ENCODE assay signal across 9 cellular contexts in the genomic region with DNA sequence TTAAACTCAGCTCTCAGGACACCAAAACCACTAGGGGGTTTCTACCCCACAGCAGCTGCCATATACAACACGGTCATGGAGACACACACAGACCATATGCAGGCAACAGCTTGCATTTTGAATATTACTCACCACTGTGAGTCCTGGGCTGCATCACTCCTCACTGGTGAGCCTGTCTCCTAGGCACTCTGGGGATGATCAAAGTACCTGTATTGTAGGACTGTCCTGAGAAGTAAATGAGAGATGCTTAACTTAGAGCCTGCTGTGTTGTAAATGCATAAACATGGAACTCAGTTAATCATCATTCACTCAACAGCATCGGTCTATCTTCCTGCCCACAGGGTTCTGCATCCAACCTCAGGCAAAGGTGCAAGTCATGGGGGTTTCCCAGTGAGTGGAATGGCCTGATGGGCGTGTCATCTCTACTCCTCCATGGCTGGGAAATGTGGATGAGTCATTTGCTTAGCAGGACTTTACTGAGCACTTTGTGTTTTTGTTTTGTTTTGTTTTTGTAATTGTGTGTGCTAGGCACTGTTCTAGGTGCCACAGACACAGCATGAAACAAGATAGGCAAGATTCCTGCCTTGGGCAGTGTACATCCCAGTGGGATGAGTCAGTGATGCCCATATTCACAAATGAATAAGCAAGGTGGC.
A peak's percentile ranks its signal among the peaks of the same experiment; 100 is the strongest.
DNase-seq lines count a peak whose midpoint lies in the region; ATAC-seq and TF ChIP-seq lines count a peak whose summit lies in the region.
"Had no signal": no experiment of that assay in that cellular context is flagged by ENCODE, and none has a peak within 500 bp of the region (broad histone marks: within the 10 kb centered on the region; RNA-seq: fewer than 3 reads in every experiment).

No MANE protein-coding gene starts in this region.

- H3K9me3 ChIP-seq in MG63: no peaks in the 10 kb centered on the region
- H3K9me3 ChIP-seq in esophagus squamous epithelium: no peaks in the 10 kb centered on the region
- no peaks in the 10 kb centered on the region for H3K9me3 ChIP-seq in transverse colon

- peak; percentile 19 for DNase-seq in GOT3 (lab: John Stamatoyannopoulos, UW)
- peak; percentile 88 for DNase-seq in MG63
- no peak for DNase-seq in esophagus squamous epithelium (lab: John Stamatoyannopoulos, UW)
- DNase-seq in transverse colon: peak; percentile 14
- no peak for DNase-seq in GDM1 (lab: John Stamatoyannopoulos, UW)
- DNase-seq in NCI-H510A treated with DMSO at 0.1 percent for 48 hours (lab: John Stamatoyannopoulos, UW): no peak
- no peak for DNase-seq in GM19240 (ENCODE audit: insufficient read length, low spot score)
- DNase-seq: naive B cell had no signal

- H3K4me1 ChIP-seq in esophagus squamous epithelium (peaks cover 0 to 16% (median 7%) of the 10 kb centered on the region in 3 donors), transverse colon (no peaks in the 10 kb centered on the region)

- intact Hi-C loops in esophagus squamous epithelium (cut with DNase I): no loop called here
- intact Hi-C loops in transverse colon (cut with DNase I; ENCODE audit: low total_unique reads): no loop called here

- in situ Hi-C loops in transverse colon (cut with MboI; ENCODE audit: low pct_ligation_motif_present in 1 of 4, low pct_unique_long_range_greater_than_20kb in 1 of 4, low sequenced_read_pairs in 3 of 4): no loop called here

- H3K36me3 ChIP-seq in MG63 (no peaks in the 10 kb centered on the region), esophagus squamous epithelium (no peaks in the 10 kb centered on the region), transverse colon (no peaks in the 10 kb centered on the region)

- H3K27ac ChIP-seq in esophagus squamous epithelium (peak overlapping the region; percentile 59 to 78 (median 72)), transverse colon (no peak overlapping the region)

- no peak for TF ChIP-seq EP300 in transverse colon (IDR thresholded peaks at IDR 0.05; ENCODE audit: low read depth)

- 14 to 37% methylated on average over 3 of the region's 3 CpGs for WGBS in esophagus squamous epithelium, 2 donors
- 53% methylated on average over 3 of the region's 3 CpGs; no CpG with 5 or more reads in 1 of the 2 donors for whole genome bisulfite sequencing in transverse colon (ENCODE audit: low coverage in 1 of 2), 2 donors

- H3K27me3 ChIP-seq in MG63: no peaks in the 10 kb centered on the region
- H3K27me3 ChIP-seq in esophagus squamous epithelium: peaks cover 0 to 23% (median 0%) of the 10 kb centered on the region in 4 donors
- H3K27me3 ChIP-seq in transverse colon: no peaks in the 10 kb centered on the region

- peak; percentile 76 for ATAC-seq in GM18508 (IDR thresholded peaks at IDR 0.05; ENCODE audit: insufficient read depth, unreplicated experiment)

- TF ChIP-seq CTCF in esophagus squamous epithelium (IDR thresholded peaks at IDR 0.05) (no peak), transverse colon (IDR thresholded peaks at IDR 0.05) (no peak)

- no peak for TF ChIP-seq POLR2A in esophagus squamous epithelium (IDR thresholded peaks at IDR 0.05)
- TF ChIP-seq POLR2A in transverse colon (IDR thresholded peaks at IDR 0.05): no peak

- H3K4me3 ChIP-seq in MG63 (no peak overlapping the region), esophagus squamous epithelium (no peak overlapping the region), transverse colon (no peak overlapping the region)

Comparison
In these comparisons a context has a peak if more than half of its experiments do, and no peak if none do; other contexts are left out.
1. DNase-seq: peak in GOT3 (single experiment), MG63 (single experiment) and transverse colon (single experiment); none in esophagus squamous epithelium (single experiment), GDM1 (single experiment), NCI-H510A treated with DMSO at 0.1 percent for 48 hours (single experiment) and GM19240 (single experiment).
2. H3K27ac ChIP-seq: peak in esophagus squamous epithelium (4 of 4); none in transverse colon (0 of 4).